16 cellular contexts compared by ENCODE assay signal in genomic region chrX:147376601-147377387, GRCh38.
DNase-seq lines count a peak whose midpoint lies in the region; ATAC-seq and TF ChIP-seq lines count a peak whose summit lies in the region.
"Had no signal": no experiment of that assay in that cellular context is flagged by ENCODE, and none has a peak within 500 bp of the region (broad histone marks: within the 10 kb centered on the region; RNA-seq: fewer than 3 reads in every experiment).

No MANE protein-coding gene starts in this region.

- TF ChIP-seq CTCF in body of pancreas (IDR thresholded peaks at IDR 0.05) = no peak

- no peaks in the 10 kb centered on the region for H3K9me3 ChIP-seq in body of pancreas
- H3K9me3 ChIP-seq: Caco-2, psoas muscle had no signal

- 13 to 23% methylated on average over 3 to 7 of the region's 7 CpGs for WGBS in body of pancreas, 2 donors

- intact Hi-C loops in body of pancreas (cut with DNase I) = no loop called here

- H3K27ac ChIP-seq in body of pancreas = peak overlapping the region; percentile 39 to 65 (median 60)
- H3K27ac ChIP-seq: psoas muscle had no signal

- ATAC-seq in body of pancreas = peak; percentile 84
- ATAC-seq in HG03095 (IDR thresholded peaks at IDR 0.05; ENCODE audit: unreplicated experiment) = no peak
- no peak for ATAC-seq in HG03520 (IDR thresholded peaks at IDR 0.05; ENCODE audit: unreplicated experiment)
- ATAC-seq: effector memory CD8-positive, alpha-beta T cell; GM12878; psoas muscle had no signal

- no peaks in the 10 kb centered on the region for H3K27me3 ChIP-seq in body of pancreas

- DNase-seq in NCI-H1092 (lab: John Stamatoyannopoulos, UW) (peak; percentile 90), NCI-H2107 treated with DMSO at 0.1 percent for 48 hours (lab: John Stamatoyannopoulos, UW; ENCODE audit: unreplicated experiment) (peak; percentile 92), body of pancreas (peak; percentile 29 to 65 (median 54)), pons (ENCODE audit: low spot score) (peak; percentile 0), AG20443 (ENCODE audit: low spot score) (no peak)
- DNase-seq: activated CD4-positive, alpha-beta T cell treated with anti-CD3 and anti-CD28 coated beads, Interleukin-2, amount 50 U/mL, for 1 hour; activated gamma-delta T cell treated with Interleukin-2 at 50 U/mL for 16 hours; Caco-2; effector memory CD8-positive, alpha-beta T cell; GDM1; naive B cell; NCI-H2081 treated with DMSO at 0.1 percent for 48 hours had no signal

- no peak overlapping the region for H3K4me3 ChIP-seq in body of pancreas
- H3K4me3 ChIP-seq: GM12878, psoas muscle had no signal

- no peak for TF ChIP-seq POLR2A in body of pancreas (IDR thresholded peaks at IDR 0.05)

- H3K36me3 ChIP-seq in body of pancreas (replicated peaks in 1 of 2; ENCODE audit: insufficient read depth in 1 of 2, low read depth in 2 of 2) = no peaks in the 10 kb centered on the region

- peaks cover 17% of the 10 kb centered on the region for H3K4me1 ChIP-seq in body of pancreas
- H3K4me1 ChIP-seq: Caco-2, psoas muscle had no signal
